18 cellular contexts compared by ENCODE assay signal in genomic region chr19:31503211-31503610, GRCh38.
DNase-seq lines count a peak whose midpoint lies in the region; ATAC-seq, FAIRE-seq and TF ChIP-seq lines count a peak whose summit lies in the region.
"Had no signal": no experiment of that assay in that cellular context is flagged by ENCODE, and none has a peak within 500 bp of the region (broad histone marks: within the 10 kb centered on the region; RNA-seq: fewer than 3 reads in every experiment).

No MANE protein-coding gene starts in this region.

- no peaks in the 10 kb centered on the region for H3K79me1 ChIP-seq in IMR-90 (ENCODE audit: low read depth in 1 of 2, low read length in 2 of 2)

- TF ChIP-seq RAD21 in IMR-90 (IDR thresholded peaks at IDR 0.05; ENCODE audit: low read length): no peak

- H3K79me2 ChIP-seq in astrocyte (ENCODE audit: insufficient read depth, low read length): no peaks in the 10 kb centered on the region

- no peak overlapping the region for H4K91ac ChIP-seq in IMR-90 (ENCODE audit: insufficient read depth, low read depth, low read length)

- POLR2A ChIA-PET in IMR-90 (lab: Charles Lee; ENCODE audit: unreplicated experiment): no interaction called here

- CTCF ChIA-PET in IMR-90 (lab: Yijun Ruan, JAX): no interaction called here

- in situ Hi-C loops in IMR-90 (cut with MboI; ENCODE audit: low sequenced_read_pairs): no loop called here

- H3K27ac ChIP-seq in IMR-90 (ENCODE audit: insufficient read depth, low read length) (no peak overlapping the region), astrocyte (ENCODE audit: low read depth, low read length) (no peak overlapping the region), tibial artery (no peak overlapping the region)

- H3K4me1 ChIP-seq in IMR-90 (ENCODE audit: control insufficient read depth, insufficient read depth, low read length) (no peaks in the 10 kb centered on the region), astrocyte (ENCODE audit: insufficient read depth, low read length) (no peaks in the 10 kb centered on the region), tibial artery (no peaks in the 10 kb centered on the region)
- H3K4me1 ChIP-seq: Caco-2, HAP-1 had no signal

- no peaks in the 10 kb centered on the region for H3K4me1 Mint-ChIP-seq in astrocyte (ENCODE audit: low read depth, unreplicated experiment)
- no peaks in the 10 kb centered on the region for H3K4me1 Mint-ChIP-seq in type B pancreatic cell (ENCODE audit: unreplicated experiment)
- H3K4me1 Mint-ChIP-seq: CD4-positive, alpha-beta memory T cell had no signal

- ATAC-seq in IMR-90 (ENCODE audit: low read depth): no peak
- ATAC-seq in GM19324 (IDR thresholded peaks at IDR 0.05; ENCODE audit: low FRiP score, unreplicated experiment): no peak

- no TSS peak for BruUV-seq in IMR-90 (replicated peaks; lab: Mats Ljungman, UMichigan)

- H3K27ac Mint-ChIP-seq in astrocyte (ENCODE audit: unreplicated experiment) (peak overlapping the region; percentile 27), type B pancreatic cell (no peak overlapping the region)
- H3K27ac Mint-ChIP-seq: CD4-positive, alpha-beta memory T cell; HFFc6 had no signal

- whole genome bisulfite sequencing in IMR-90 (ENCODE audit: extremely low coverage in 2 of 2, insufficient read length in 1 of 2), 2 experiments: 63% methylated on average over 3 of the region's 9 CpGs; no CpG with 5 or more reads in 1 of the 2 experiments

- H3K9me3 ChIP-seq in IMR-90 (ENCODE audit: control insufficient read depth, insufficient read depth, low read length) (no peaks in the 10 kb centered on the region), astrocyte (ENCODE audit: insufficient read depth, low read depth, low read length) (no peaks in the 10 kb centered on the region), tibial artery (no peaks in the 10 kb centered on the region)
- H3K9me3 ChIP-seq: Caco-2, HAP-1 had no signal

- H3K4ac ChIP-seq in IMR-90 (ENCODE audit: low read depth, low read length): no peak overlapping the region

- no peak for TF ChIP-seq POLR2A in IMR-90 (IDR thresholded peaks at IDR 0.05; ENCODE audit: low read depth, low read length)

- no peak overlapping the region for H3K4me3 ChIP-seq in IMR-90 (ENCODE audit: insufficient read depth, low read depth, low read length)
- no peak overlapping the region for H3K4me3 ChIP-seq in astrocyte (ENCODE audit: insufficient read depth, low read depth, low read length)
- no peak overlapping the region for H3K4me3 ChIP-seq in tibial artery
- H3K4me3 ChIP-seq: HAP-1 had no signal

- TF ChIP-seq CTCF in IMR-90 (conservative IDR thresholded peaks at IDR 0.05; ENCODE audit: low read depth, low read length): no peak
- TF ChIP-seq CTCF in astrocyte (IDR thresholded peaks at IDR 0.05; ENCODE audit: insufficient read depth, low read depth, low read length): no peak
- no peak for TF ChIP-seq CTCF in type B pancreatic cell (conservative IDR thresholded peaks at IDR 0.05)
- TF ChIP-seq CTCF in tibial artery (IDR thresholded peaks at IDR 0.05): no peak

- H3K56ac ChIP-seq in IMR-90 (ENCODE audit: extremely low read depth, insufficient read depth, low read length): no peak overlapping the region

- H3K27me3 ChIP-seq in IMR-90 (ENCODE audit: control insufficient read depth, insufficient read depth, low read length) (peaks cover 3% of the 10 kb centered on the region; the same call in 1 of the 2 replicates), astrocyte (ENCODE audit: insufficient read depth, low read length) (no peaks in the 10 kb centered on the region), tibial artery (no peaks in the 10 kb centered on the region)

- no peak overlapping the region for H3K9ac ChIP-seq in IMR-90 (ENCODE audit: low read depth, low read length)
- H3K9ac ChIP-seq in astrocyte (ENCODE audit: low read length): no peak overlapping the region

- H3K36me3 ChIP-seq in IMR-90 (ENCODE audit: control insufficient read depth, insufficient read depth, low read length): no peaks in the 10 kb centered on the region
- no peaks in the 10 kb centered on the region for H3K36me3 ChIP-seq in astrocyte (ENCODE audit: insufficient read depth, low read length)
- H3K36me3 ChIP-seq in tibial artery: no peaks in the 10 kb centered on the region
- H3K36me3 ChIP-seq: HAP-1 had no signal

- intact Hi-C loops in IMR-90 (cut with micrococcal nuclease): no loop called here
- intact Hi-C loops in tibial artery (cut with DNase I; ENCODE audit: low total_unique reads): no loop called here

- no peak overlapping the region for H2AK5ac ChIP-seq in IMR-90 (ENCODE audit: low read depth, low read length)

- H4K5ac ChIP-seq in IMR-90 (ENCODE audit: low read depth, low read length): no peak overlapping the region

- H3K23ac ChIP-seq in IMR-90 (ENCODE audit: low read depth, low read length): no peak overlapping the region

- no peak overlapping the region for H3K14ac ChIP-seq in IMR-90 (replicated peaks; ENCODE audit: low read depth, low read length)

- H3K36me3 Mint-ChIP-seq in astrocyte (ENCODE audit: low read depth, unreplicated experiment): no peaks in the 10 kb centered on the region
- no peaks in the 10 kb centered on the region for H3K36me3 Mint-ChIP-seq in type B pancreatic cell
- H3K36me3 Mint-ChIP-seq: CD4-positive, alpha-beta memory T cell had no signal

- H3K4me3 Mint-ChIP-seq in astrocyte (ENCODE audit: unreplicated experiment): no peak overlapping the region
- no peak overlapping the region for H3K4me3 Mint-ChIP-seq in type B pancreatic cell
- H3K4me3 Mint-ChIP-seq: CD4-positive, alpha-beta memory T cell; HFFc6 had no signal

- FAIRE-seq in astrocyte (lab: Jason Lieb, UNC): no peak
- FAIRE-seq: G401.6, GM12892, H54 had no signal

- H2BK5ac ChIP-seq in IMR-90 (ENCODE audit: low read depth, low read length, poor library complexity, severe bottlenecking): no peak overlapping the region

- H4K8ac ChIP-seq in IMR-90 (ENCODE audit: low read depth in 2 of 2, low read length in 2 of 2): no peak overlapping the region

- H2BK120ac ChIP-seq in IMR-90 (ENCODE audit: low read depth, low read length): no peak overlapping the region

- peaks cover 4% of the 10 kb centered on the region for H3K9me3 Mint-ChIP-seq in astrocyte (ENCODE audit: unreplicated experiment)
- H3K9me3 Mint-ChIP-seq in type B pancreatic cell: no peaks in the 10 kb centered on the region
- H3K9me3 Mint-ChIP-seq: HFFc6 had no signal

- H3K27me3 Mint-ChIP-seq in astrocyte (ENCODE audit: low read depth, unreplicated experiment) (peaks cover 58% of the 10 kb centered on the region), type B pancreatic cell (peaks cover 21% of the 10 kb centered on the region)

- H2BK15ac ChIP-seq in IMR-90 (ENCODE audit: low read depth, low read length): no peak overlapping the region

- H2BK20ac ChIP-seq in IMR-90 (ENCODE audit: low read depth, low read length): no peak overlapping the region

- peak overlapping the region; percentile 32 for H2AFZ ChIP-seq in IMR-90 (replicated peaks; ENCODE audit: low read length, poor library complexity)
- H2AFZ ChIP-seq in astrocyte (ENCODE audit: low read depth, low read length): no peak overlapping the region

- DNase-seq in IMR-90 (no peak), astrocyte (ENCODE audit: low read depth) (no peak), mesenteric fat pad (ENCODE audit: low spot score) (peak; percentile 67), type B pancreatic cell (ENCODE audit: extremely low spot score, unreplicated experiment) (peak; percentile 43), tibial artery (no peak), dedifferentiated amniotic fluid mesenchymal stem cell (ENCODE audit: extremely low spot score) (no peak)
- DNase-seq: C1 segment of cervical spinal cord; Caco-2; CD4-positive, alpha-beta memory T cell; DMS153; DND-41; GOT3; HFFc6 had no signal

- H3K18ac ChIP-seq in IMR-90 (ENCODE audit: low read depth, low read length): no peak overlapping the region

- H2AK9ac ChIP-seq in IMR-90 (replicated peaks; ENCODE audit: low read depth, low read length, poor library complexity): no peak overlapping the region

- no peaks in the 10 kb centered on the region for H3K9me1 ChIP-seq in IMR-90 (ENCODE audit: insufficient read depth, low read length)

- dilution Hi-C loops in IMR-90 (cut with HindIII; ENCODE audit: low sequenced_read_pairs, unreplicated experiment): no loop called here

- no peak overlapping the region for H3K4me2 ChIP-seq in IMR-90 (ENCODE audit: low read depth, low read length)
- H3K4me2 ChIP-seq in astrocyte (ENCODE audit: low read length): no peak overlapping the region

- H4K20me1 ChIP-seq in IMR-90 (ENCODE audit: insufficient read depth, low read length) (no peaks in the 10 kb centered on the region), astrocyte (ENCODE audit: insufficient read depth, low read length) (no peaks in the 10 kb centered on the region)

TF ChIP-seq in IMR-90, 13 proteins besides CTCF, POLR2A, EP300 and RAD21 (continues in another document):
- no peak for TF ChIP-seq SMC3 (IDR thresholded peaks at IDR 0.05; ENCODE audit: low read depth, low read length)
- no peak for TF ChIP-seq MXI1 (IDR thresholded peaks at IDR 0.05; ENCODE audit: borderline replicate concordance, low read depth, low read length)
- no peak for TF ChIP-seq CEBPB (IDR thresholded peaks at IDR 0.05; ENCODE audit: low read depth, low read length)
- TF ChIP-seq FOS (IDR thresholded peaks at IDR 0.05; ENCODE audit: low read depth, low read length): no peak
- no peak for TF ChIP-seq ELK1 (IDR thresholded peaks at IDR 0.05; ENCODE audit: borderline replicate concordance, low read depth, low read length)
- no peak for TF ChIP-seq MAZ (IDR thresholded peaks at IDR 0.05; ENCODE audit: borderline replicate concordance, low read depth, low read length)
- no peak for TF ChIP-seq RCOR1 (IDR thresholded peaks at IDR 0.05; ENCODE audit: insufficient replicate concordance, low read length)
- no peak for TF ChIP-seq CHD1 (IDR thresholded peaks at IDR 0.05; ENCODE audit: low read depth, low read length)
- no peak for TF ChIP-seq BHLHE40 (IDR thresholded peaks at IDR 0.05; ENCODE audit: low read depth, low read length)
- no peak for TF ChIP-seq RFX5 (IDR thresholded peaks at IDR 0.05; ENCODE audit: low read depth, low read length)
- no peak for TF ChIP-seq MAFK (IDR thresholded peaks at IDR 0.05; ENCODE audit: low read depth, low read length)
- no peak for TF ChIP-seq NFE2L2 (IDR thresholded peaks at IDR 0.05; ENCODE audit: low read depth, low read length)

Comparison
In these comparisons a context has a peak if more than half of its experiments do, and no peak if none do; other contexts are left out.
1. DNase-seq: peak in mesenteric fat pad (single experiment) and type B pancreatic cell (single experiment); none in IMR-90 (single experiment), astrocyte (single experiment), tibial artery (0 of 2) and dedifferentiated amniotic fluid mesenchymal stem cell (single experiment).